In the genomic region with DNA sequence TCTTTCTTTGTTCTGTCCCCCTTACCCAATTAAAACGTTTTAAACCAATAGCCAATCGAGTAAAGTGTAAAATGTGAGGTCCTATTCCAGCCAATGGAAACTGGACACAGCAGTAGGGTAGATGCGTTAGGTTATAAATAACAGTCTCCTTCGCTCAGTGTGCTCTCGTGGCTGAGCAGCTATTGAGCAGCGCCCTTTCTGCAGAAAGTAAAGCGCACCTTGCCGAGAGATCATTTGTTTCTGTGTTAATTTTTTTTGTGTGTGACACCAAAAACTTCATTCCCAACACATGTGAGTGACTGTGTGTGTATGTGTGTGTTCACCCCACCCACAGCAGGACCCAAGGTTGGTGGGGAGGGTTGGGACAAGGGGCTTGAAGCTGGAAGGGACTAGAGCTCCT, we compare ENCODE assay signal across 39 cellular contexts.
"Had no signal": no experiment of that assay in that cellular context is flagged by ENCODE, and none has a peak within 500 bp of the region (broad histone marks: within the 10 kb centered on the region; RNA-seq: fewer than 3 reads in every experiment).

No MANE protein-coding gene starts in this region.

- H3K4me1 ChIP-seq: Peyer's patch had no signal

- H3K4me3 Mint-ChIP-seq: activated B cell treated with CpG ODN at 0.5 μM for 24 hours; activated CD4-positive, alpha-beta memory T cell treated with anti-CD3 and anti-CD28 coated beads for 36 hours; activated naive CD4-positive, alpha-beta T cell treated with anti-CD3 and anti-CD28 coated beads for 36 hours; activated naive CD8-positive, alpha-beta T cell; activated naive CD8-positive, alpha-beta T cell treated with anti-CD3 and anti-CD28 coated beads, Interleukin-2, amount 50 U/mL, for 24 hours; activated T-cell treated with anti-CD3 and anti-CD28 coated beads, Interleukin-2, amount 50 U/mL, for 4 hours; activated T-helper 1 cell treated with anti-CD3 and anti-CD28 coated beads, Interleukin-12 subunit alpha, Interleukin-12 subunit beta, Interleukin-2, Interleukin-4 antibody, amounts not matched to agents 30 ng/mL and 10 ng/mL and 1 ng/mL, durations not matched to agents 14 hours and 24 hours and 36 hours; brain; T-cell; T-helper 17 cell had no signal

- H3K9me3 ChIP-seq: MG63 had no signal

- H3K27me3 ChIP-seq: MG63, Peyer's patch had no signal

- ATAC-seq: activated naive CD8-positive, alpha-beta T cell treated with anti-CD3 and anti-CD28 coated beads, Interleukin-2, amount 50 U/mL, for 24 hours; activated T-cell treated with anti-CD3 and anti-CD28 coated beads, Interleukin-2, amount 50 U/mL, for 4 hours; PC-3; SK-N-SH treated with all-trans-retinoic acid at 6 μM for 48 hours; T-cell; T-helper 17 cell had no signal

- H3K4me3 ChIP-seq: MG63, Peyer's patch had no signal

- H3K27ac Mint-ChIP-seq: activated B cell treated with CpG ODN at 0.5 μM for 24 hours; activated CD4-positive, alpha-beta memory T cell treated with anti-CD3 and anti-CD28 coated beads for 36 hours; activated naive CD4-positive, alpha-beta T cell treated with anti-CD3 and anti-CD28 coated beads for 36 hours; activated naive CD8-positive, alpha-beta T cell; activated naive CD8-positive, alpha-beta T cell treated with anti-CD3 and anti-CD28 coated beads, Interleukin-2, amount 50 U/mL, for 24 hours; activated T-helper 1 cell treated with anti-CD3 and anti-CD28 coated beads, Interleukin-12 subunit alpha, Interleukin-12 subunit beta, Interleukin-2, Interleukin-4 antibody, amounts not matched to agents 30 ng/mL and 10 ng/mL and 1 ng/mL, durations not matched to agents 14 hours and 24 hours and 36 hours; brain; T-cell; T-helper 17 cell had no signal

- H3K27me3 Mint-ChIP-seq: activated B cell treated with CpG ODN at 0.5 μM for 24 hours; activated CD4-positive, alpha-beta memory T cell treated with anti-CD3 and anti-CD28 coated beads for 36 hours; activated naive CD8-positive, alpha-beta T cell; activated naive CD8-positive, alpha-beta T cell treated with anti-CD3 and anti-CD28 coated beads, Interleukin-2, amount 50 U/mL, for 24 hours; T-cell; T-helper 17 cell had no signal

- DNase-seq: activated B cell treated with CpG ODN at 0.5 μM for 24 hours; activated CD4-positive, alpha-beta memory T cell treated with anti-CD3 and anti-CD28 coated beads for 36 hours; activated CD4-positive, alpha-beta T cell treated with anti-CD3 and anti-CD28 coated beads for 4 hours; activated CD4-positive, alpha-beta T cell treated with anti-CD3 and anti-CD28 coated beads, Interleukin-2, amount 50 U/mL, for 1 hour; activated CD4-positive, CD25-positive, alpha-beta regulatory T cell treated with anti-CD3 and anti-CD28 coated beads, Interleukin-2, amount 50 U/mL, for 72 hours; activated CD8-positive, alpha-beta memory T cell treated with anti-CD3 and anti-CD28 coated beads, Interleukin-2, amount 50 U/mL, for 4 hours; activated gamma-delta T cell treated with Interleukin-2 at 50 U/mL for 16 hours; activated naive CD4-positive, alpha-beta T cell treated with anti-CD3 and anti-CD28 coated beads for 36 hours; activated naive CD8-positive, alpha-beta T cell treated with anti-CD3 and anti-CD28 coated beads, Interleukin-2, amount 50 U/mL, for 24 hours; activated T-cell treated with anti-CD3 and anti-CD28 coated beads for 4 hours; activated T-cell treated with anti-CD3 and anti-CD28 coated beads, Interleukin-2, amount 50 U/mL, for 4 hours; anterior cingulate cortex; caudate nucleus; cerebellar nuclear complex; Kasumi-1; MG63; MV-4-11; NCI-H1092; NCI-H1436 treated with DMSO at 0.1 percent for 48 hours; NCI-H1694 treated with DMSO at 0.1 percent for 48 hours; NCI-H2029 treated with DMSO at 0.1 percent for 48 hours; NCI-H2107; NCI-H2171; NCI-H510A; NCI-H526; NCI-H748 treated with DMSO at 0.1 percent for 48 hours; NK-92 treated with Interleukin-12 subunit alpha and Interleukin-12 subunit beta, amount 100 ng/mL, for 24 hours; PC-3; Peyer's patch; RPMI8226; SHP77 treated with DMSO at 0.1 percent for 48 hours; T-cell; T-helper 17 cell had no signal

- H3K36me3 ChIP-seq: MG63, Peyer's patch had no signal

- H3K36me3 Mint-ChIP-seq: activated CD4-positive, alpha-beta memory T cell treated with anti-CD3 and anti-CD28 coated beads for 36 hours; activated naive CD8-positive, alpha-beta T cell; T-cell had no signal

- FAIRE-seq: bronchial epithelial cell had no signal

- H3K27ac ChIP-seq: Peyer's patch, VCaP had no signal

- H3K4me1 Mint-ChIP-seq: T-cell had no signal
